14 cellular contexts compared by ENCODE assay signal in genomic region chr2:207107551-207107950, GRCh38. TPM values are rescaled to one million over a fixed set of nuclear protein-coding genes. Genes with fewer than 3 reads are reported as not detected.
DNase-seq lines count a peak whose midpoint lies in the region; ATAC-seq lines count a peak whose summit lies in the region.
"Had no signal": no experiment of that assay in that cellular context is flagged by ENCODE, and none has a peak within 500 bp of the region (broad histone marks: within the 10 kb centered on the region; RNA-seq: fewer than 3 reads in every experiment).

No MANE protein-coding gene starts in this region.

- no peaks in the 10 kb centered on the region for H3K9me3 ChIP-seq in naive thymus-derived CD4-positive, alpha-beta T cell (ENCODE audit: control insufficient read depth in 2 of 3, low read length in 3 of 3)
- H3K9me3 ChIP-seq in mesenchymal stem cell (ENCODE audit: control insufficient read depth, low read length) = no peaks in the 10 kb centered on the region
- H3K9me3 ChIP-seq: gastrocnemius medialis had no signal

- no peaks in the 10 kb centered on the region for H3K4me1 Mint-ChIP-seq in central memory CD8-positive, alpha-beta T cell
- H3K4me1 Mint-ChIP-seq in naive thymus-derived CD4-positive, alpha-beta T cell = peaks cover 16 to 61% (median 53%) of the 10 kb centered on the region in 7 donors

- H3K9ac ChIP-seq in mesenchymal stem cell (ENCODE audit: low read length) = no peak overlapping the region

- H3K4me1 ChIP-seq in naive thymus-derived CD4-positive, alpha-beta T cell (ENCODE audit: control insufficient read depth in 2 of 2, insufficient read depth in 2 of 2, low read length in 2 of 2) = peaks cover 0 to 7% of the 10 kb centered on the region in 2 donors
- H3K4me1 ChIP-seq in mesenchymal stem cell (ENCODE audit: control insufficient read depth, insufficient read depth, low read depth, low read length) = peaks cover 1% of the 10 kb centered on the region
- H3K4me1 ChIP-seq: gastrocnemius medialis had no signal

- POLR2A ChIA-PET in naive thymus-derived CD4-positive, alpha-beta T cell (lab: Charles Lee) = interaction anchor here (1.4 kb wide), 1 partner anchor 58 kb away, joined by 5 read pairs; the partner anchor contains the start of gene KLF7

- no peak overlapping the region for H3K23ac ChIP-seq in mesenchymal stem cell (ENCODE audit: low read length in 2 of 2)

- H3K79me1 ChIP-seq in mesenchymal stem cell (replicated peaks; ENCODE audit: low read length, poor library complexity, severe bottlenecking) = peaks cover 40% of the 10 kb centered on the region

- H3K27ac Mint-ChIP-seq in central memory CD8-positive, alpha-beta T cell (ENCODE audit: low read depth) = peak overlapping the region; percentile 41
- H3K27ac Mint-ChIP-seq in naive thymus-derived CD4-positive, alpha-beta T cell = peak overlapping the region in 3 of 9 donors; percentile 25 to 53 (median 51)

- H3K27me3 Mint-ChIP-seq in central memory CD8-positive, alpha-beta T cell = peaks cover 18% of the 10 kb centered on the region
- H3K27me3 Mint-ChIP-seq in naive thymus-derived CD4-positive, alpha-beta T cell = no peaks in the 10 kb centered on the region

- no peak overlapping the region for H3K4me3 Mint-ChIP-seq in central memory CD8-positive, alpha-beta T cell
- peak overlapping the region in 4 of 10 donors; percentile 0 to 48 (median 24) for H3K4me3 Mint-ChIP-seq in naive thymus-derived CD4-positive, alpha-beta T cell

- 85% methylated on average over 12 of the region's 12 CpGs for WGBS in mesenchymal stem cell

- no peaks in the 10 kb centered on the region for H3K9me3 Mint-ChIP-seq in central memory CD8-positive, alpha-beta T cell
- no peaks in the 10 kb centered on the region for H3K9me3 Mint-ChIP-seq in naive thymus-derived CD4-positive, alpha-beta T cell

- no peak overlapping the region for H4K8ac ChIP-seq in mesenchymal stem cell (ENCODE audit: low read length)

- no peak overlapping the region for H3K18ac ChIP-seq in mesenchymal stem cell (ENCODE audit: low read depth in 1 of 2, low read length in 2 of 2)

- intact Hi-C loops in naive thymus-derived CD4-positive, alpha-beta T cell (cut with micrococcal nuclease) = no loop called here

- H3K36me3 Mint-ChIP-seq in central memory CD8-positive, alpha-beta T cell (ENCODE audit: insufficient read depth) = peaks cover 2% of the 10 kb centered on the region
- H3K36me3 Mint-ChIP-seq in naive thymus-derived CD4-positive, alpha-beta T cell = peaks cover 18 to 62% (median 35%) of the 10 kb centered on the region in 5 donors

- no peak overlapping the region for H2BK120ac ChIP-seq in mesenchymal stem cell (ENCODE audit: low read depth, low read length)

- DNase-seq in GDM1 (lab: John Stamatoyannopoulos, UW) = peak; percentile 83
- DNase-seq in NCI-H1694 (lab: John Stamatoyannopoulos, UW) = peak; percentile 81
- no peak for DNase-seq in central memory CD8-positive, alpha-beta T cell (ENCODE audit: low spot score in 2 of 2)
- DNase-seq in naive thymus-derived CD4-positive, alpha-beta T cell = no peak
- DNase-seq in mesenchymal stem cell = no peak
- DNase-seq in RKO (ENCODE audit: low spot score) = no peak
- DNase-seq in central memory CD4-positive, alpha-beta T cell = no peak
- DNase-seq: activated T-cell treated with anti-CD3 and anti-CD28 coated beads, Interleukin-2, amount 50 U/mL, for 48 hours; DMS 273 treated with DMSO at 0.1 percent for 48 hours; gastrocnemius medialis; NCI-H526 treated with DMSO at 0.1 percent for 48 hours; small intestine had no signal

- H3K4me3 ChIP-seq in naive thymus-derived CD4-positive, alpha-beta T cell (ENCODE audit: low read length) = no peak overlapping the region
- H3K4me3 ChIP-seq in mesenchymal stem cell (ENCODE audit: insufficient read depth in 1 of 2, low read depth in 1 of 2, low read length in 2 of 2) = no peak overlapping the region
- H3K4me3 ChIP-seq: coronary artery, gastrocnemius medialis had no signal

- H3K27ac ChIP-seq in naive thymus-derived CD4-positive, alpha-beta T cell (ENCODE audit: low read depth, low read length) = no peak overlapping the region
- no peak overlapping the region for H3K27ac ChIP-seq in mesenchymal stem cell (ENCODE audit: low read length, poor library complexity, severe bottlenecking)
- H3K27ac ChIP-seq: coronary artery, gastrocnemius medialis had no signal

- CTCF ChIA-PET in naive thymus-derived CD4-positive, alpha-beta T cell (lab: Charles Lee) = no interaction called here

- H4K91ac ChIP-seq in mesenchymal stem cell (ENCODE audit: low read length) = no peak overlapping the region

- no peak overlapping the region for H2BK12ac ChIP-seq in mesenchymal stem cell (ENCODE audit: low read length in 2 of 2)

- H3K36me3 ChIP-seq in naive thymus-derived CD4-positive, alpha-beta T cell (ENCODE audit: control insufficient read depth in 2 of 3, insufficient read depth in 3 of 3, low read length in 3 of 3) = peaks cover 0 to 3% (median 0%) of the 10 kb centered on the region in 3 experiments
- H3K36me3 ChIP-seq in mesenchymal stem cell (ENCODE audit: control insufficient read depth in 1 of 2, insufficient read depth in 2 of 2, low read depth in 1 of 2, low read length in 2 of 2) = peaks cover 26 to 84% of the 10 kb centered on the region in 2 experiments

- H3K14ac ChIP-seq in mesenchymal stem cell (ENCODE audit: low read length in 2 of 2) = no peak overlapping the region

- H3K4ac ChIP-seq in mesenchymal stem cell (ENCODE audit: low read depth in 1 of 2, low read length in 2 of 2) = no peak overlapping the region

- H2AK5ac ChIP-seq in mesenchymal stem cell (ENCODE audit: low read length, severe bottlenecking) = no peak overlapping the region

- H3K27me3 ChIP-seq in naive thymus-derived CD4-positive, alpha-beta T cell (ENCODE audit: control insufficient read depth in 2 of 2, insufficient read depth in 2 of 2, low read length in 2 of 2) = no peaks in the 10 kb centered on the region
- H3K27me3 ChIP-seq in mesenchymal stem cell (ENCODE audit: control insufficient read depth in 1 of 2, insufficient read depth in 1 of 2, low read length in 2 of 2) = no peaks in the 10 kb centered on the region
- H3K27me3 ChIP-seq: gastrocnemius medialis had no signal

- H2AFZ ChIP-seq in mesenchymal stem cell (ENCODE audit: low read depth, low read length) = no peak overlapping the region

- peak; percentile 25 for ATAC-seq in central memory CD8-positive, alpha-beta T cell (replicated peaks; ENCODE audit: extremely low read depth, poor library complexity, severe bottlenecking)
- ATAC-seq in naive thymus-derived CD4-positive, alpha-beta T cell = peak; percentile 71
- ATAC-seq in HG02973 (IDR thresholded peaks at IDR 0.05; ENCODE audit: unreplicated experiment) = no peak
- ATAC-seq: gastrocnemius medialis had no signal

- H2BK15ac ChIP-seq in mesenchymal stem cell (ENCODE audit: low read depth, poor library complexity, severe bottlenecking) = no peak overlapping the region

- no peak overlapping the region for H2BK5ac ChIP-seq in mesenchymal stem cell (ENCODE audit: low read depth, low read length, poor library complexity, severe bottlenecking)

- H3K4me2 ChIP-seq in mesenchymal stem cell (ENCODE audit: low read length, poor library complexity, severe bottlenecking) = no peak overlapping the region

RNA-seq across cellular contexts. Expression of gene KLF7, which starts 58.2 kb away (rescaled TPM):
- 10 to 100 TPM; 25.4 to 93.3 (median 78.0) TPM for total RNA-seq in naive thymus-derived CD4-positive, alpha-beta T cell
- polyA plus RNA-seq in naive thymus-derived CD4-positive, alpha-beta T cell = 10 to 100 TPM; 18.7 to 23.1 TPM
- 31.0 TPM for polyA plus RNA-seq in mesenchymal stem cell (2013, experiment 1 of 2)
- 28.9 TPM for polyA plus RNA-seq in mesenchymal stem cell (2013, experiment 2 of 2)

Comparison
In these comparisons a context has a peak if more than half of its experiments do, and no peak if none do; other contexts are left out.
1. DNase-seq: peak in GDM1 (single experiment) and NCI-H1694 (single experiment); none in central memory CD8-positive, alpha-beta T cell (0 of 2), naive thymus-derived CD4-positive, alpha-beta T cell (0 of 9), mesenchymal stem cell (single experiment), RKO (single experiment) and central memory CD4-positive, alpha-beta T cell (single experiment).